ENCODE assay signal across 12 cellular contexts in genomic region chr12:122123761-122124145, GRCh38. TPM values are rescaled to one million over a fixed set of nuclear protein-coding genes. Genes with fewer than 3 reads are reported as not detected.
DNase-seq lines count a peak whose midpoint lies in the region; ATAC-seq and TF ChIP-seq lines count a peak whose summit lies in the region.
"Had no signal": no experiment of that assay in that cellular context is flagged by ENCODE, and none has a peak within 500 bp of the region (broad histone marks: within the 10 kb centered on the region; RNA-seq: fewer than 3 reads in every experiment).

No MANE protein-coding gene starts in this region.

- H3K4me1 ChIP-seq in SK-N-SH (ENCODE audit: control insufficient read depth in 1 of 2, insufficient read depth in 2 of 2, low read depth in 1 of 2, low read length in 1 of 2), result peaks cover 2 to 4% of the 10 kb centered on the region in 2 experiments; a peak in 2 of 4 replicates
- peaks cover 24% of the 10 kb centered on the region for H3K4me1 ChIP-seq in mesenchymal stem cell (ENCODE audit: control insufficient read depth, insufficient read depth, low read depth, low read length)

- H3K79me1 ChIP-seq in mesenchymal stem cell (replicated peaks; ENCODE audit: low read length, poor library complexity, severe bottlenecking), result peaks cover 21% of the 10 kb centered on the region

- H3K23ac ChIP-seq in mesenchymal stem cell (ENCODE audit: low read length in 2 of 2), result no peak overlapping the region

- no peak for TF ChIP-seq CTCF in SK-N-SH (IDR thresholded peaks at IDR 0.05)

- H3K4me3 Mint-ChIP-seq in activated CD8-positive, alpha-beta T cell treated with anti-CD3 and anti-CD28 coated beads, Interleukin-2, amount 10 ng/mL, durations not matched to agents 7 days and 5 days, result no peak overlapping the region
- no peak overlapping the region for H3K4me3 Mint-ChIP-seq in stimulated activated effector memory CD8-positive, alpha-beta T cell treated with anti-CD3 and anti-CD28 coated beads, Interleukin-12 subunit alpha, Interleukin-12 subunit beta, amount 100 ng/mL, for 72 hours

- peaks cover 7 to 16% of the 10 kb centered on the region in 2 experiments for H3K36me3 ChIP-seq in SK-N-SH (replicated peaks in 1 of 2; ENCODE audit: control insufficient read depth in 1 of 2, insufficient read depth in 2 of 2, low read length in 1 of 2)
- peaks cover 13 to 14% of the 10 kb centered on the region in 2 experiments for H3K36me3 ChIP-seq in mesenchymal stem cell (ENCODE audit: control insufficient read depth in 1 of 2, insufficient read depth in 2 of 2, low read depth in 1 of 2, low read length in 2 of 2)

- H3K4me3 ChIP-seq in SK-N-SH (ENCODE audit: low read depth in 2 of 2, low read length in 1 of 2), result no peak overlapping the region
- no peak overlapping the region for H3K4me3 ChIP-seq in mesenchymal stem cell (ENCODE audit: insufficient read depth in 1 of 2, low read depth in 1 of 2, low read length in 2 of 2)
- H3K4me3 ChIP-seq: GM12878, tibial artery had no signal

- 83% methylated on average over 9 of the region's 9 CpGs for WGBS in SK-N-SH (ENCODE audit: low lambda C conversion rate)
- WGBS in mesenchymal stem cell, result 87% methylated on average over 7 of the region's 9 CpGs

- H3K27me3 ChIP-seq in SK-N-SH (ENCODE audit: insufficient read depth) (no peaks in the 10 kb centered on the region), mesenchymal stem cell (ENCODE audit: control insufficient read depth in 1 of 2, insufficient read depth in 1 of 2, low read length in 2 of 2) (no peaks in the 10 kb centered on the region)
- H3K27me3 ChIP-seq: tibial artery had no signal

- no peak for TF ChIP-seq RAD21 in SK-N-SH (IDR thresholded peaks at IDR 0.05; ENCODE audit: low read length)

- TF ChIP-seq EP300 in SK-N-SH (IDR thresholded peaks at IDR 0.05; ENCODE audit: borderline replicate concordance in 1 of 2, low read depth in 1 of 2, low read length in 1 of 2), result no peak

- H3K9ac ChIP-seq in SK-N-SH, result no peak overlapping the region
- H3K9ac ChIP-seq in mesenchymal stem cell (ENCODE audit: low read length), result peak overlapping the region; percentile 70

- peaks cover 5% of the 10 kb centered on the region for H3K36me3 Mint-ChIP-seq in activated CD8-positive, alpha-beta T cell treated with anti-CD3 and anti-CD28 coated beads, Interleukin-2, amount 10 ng/mL, durations not matched to agents 7 days and 5 days (ENCODE audit: low read depth)
- no peaks in the 10 kb centered on the region for H3K36me3 Mint-ChIP-seq in stimulated activated effector memory CD8-positive, alpha-beta T cell treated with anti-CD3 and anti-CD28 coated beads, Interleukin-12 subunit alpha, Interleukin-12 subunit beta, amount 100 ng/mL, for 72 hours

- H3K27ac ChIP-seq in SK-N-SH (ENCODE audit: low read depth in 2 of 2, low read length in 1 of 2) (0 out of 4 replicates have a peak overlapping the region, but pooled peaks of 1 of the 2 experiments have one; percentile 1), mesenchymal stem cell (ENCODE audit: low read length, poor library complexity, severe bottlenecking) (no peak overlapping the region)
- H3K27ac ChIP-seq: tibial artery had no signal

- H2BK120ac ChIP-seq in mesenchymal stem cell (ENCODE audit: low read depth, low read length), result no peak overlapping the region

- ATAC-seq in SK-N-SH treated with all-trans-retinoic acid at 6 μM for 48 hours, result no peak
- no peak for ATAC-seq in activated CD8-positive, alpha-beta T cell treated with anti-CD3 and anti-CD28 coated beads, Interleukin-2, amount 10 ng/mL, durations not matched to agents 7 days and 5 days
- no peak for ATAC-seq in stimulated activated effector memory CD8-positive, alpha-beta T cell treated with anti-CD3 and anti-CD28 coated beads, Interleukin-12 subunit alpha, Interleukin-12 subunit beta, amount 100 ng/mL, for 72 hours

- peaks cover 79% of the 10 kb centered on the region for H3K79me2 ChIP-seq in SK-N-SH (ENCODE audit: insufficient read depth)

- peaks cover 33% of the 10 kb centered on the region for H3K4me1 Mint-ChIP-seq in activated CD8-positive, alpha-beta T cell treated with anti-CD3 and anti-CD28 coated beads, Interleukin-2, amount 10 ng/mL, durations not matched to agents 7 days and 5 days (ENCODE audit: low read depth)
- H3K4me1 Mint-ChIP-seq in stimulated activated effector memory CD8-positive, alpha-beta T cell treated with anti-CD3 and anti-CD28 coated beads, Interleukin-12 subunit alpha, Interleukin-12 subunit beta, amount 100 ng/mL, for 72 hours, result peaks cover 41% of the 10 kb centered on the region

- in situ Hi-C loops in KBM-7 (cut with MboI; ENCODE audit: low pct_unique_long_range_greater_than_20kb, low sequenced_read_pairs), result no loop called here

- H3K9me3 ChIP-seq in SK-N-SH, result no peaks in the 10 kb centered on the region
- H3K9me3 ChIP-seq in mesenchymal stem cell (ENCODE audit: control insufficient read depth, low read length), result no peaks in the 10 kb centered on the region
- H3K9me3 ChIP-seq: tibial artery had no signal

- no peak overlapping the region for H3K18ac ChIP-seq in mesenchymal stem cell (ENCODE audit: low read depth in 1 of 2, low read length in 2 of 2)

- CTCF ChIA-PET in SK-N-SH (lab: Yijun Ruan, JAX), result interaction anchor here (0.7 to 8.8 kb wide), 55 partner anchors 9 to 329 kb away, joined by 3 to 157 read pairs (median 5); no protein-coding TSS in a partner anchor
- CTCF ChIA-PET in activated CD8-positive, alpha-beta T cell treated with anti-CD3 and anti-CD28 coated beads, Interleukin-2, amount 10 ng/mL, durations not matched to agents 7 days and 5 days (lab: Charles Lee), result interaction anchor here (0.7 to 3.6 kb wide), 37 partner anchors 9 to 207 kb away, joined by 3 to 103 read pairs (median 8); partner anchors contain the start of genes CFAP251 and MLXIP

- H3K4me2 ChIP-seq in SK-N-SH (0 out of 2 replicates have a peak overlapping the region, but pooled peaks have one; percentile 5), mesenchymal stem cell (ENCODE audit: low read length, poor library complexity, severe bottlenecking) (no peak overlapping the region)

- no peak overlapping the region for H4K8ac ChIP-seq in mesenchymal stem cell (ENCODE audit: low read length)

- no peak overlapping the region for H2BK15ac ChIP-seq in mesenchymal stem cell (ENCODE audit: low read depth, poor library complexity, severe bottlenecking)

- H3K9me3 Mint-ChIP-seq in activated CD8-positive, alpha-beta T cell treated with anti-CD3 and anti-CD28 coated beads, Interleukin-2, amount 10 ng/mL, durations not matched to agents 7 days and 5 days (ENCODE audit: insufficient read depth), result no peaks in the 10 kb centered on the region
- no peaks in the 10 kb centered on the region for H3K9me3 Mint-ChIP-seq in stimulated activated effector memory CD8-positive, alpha-beta T cell treated with anti-CD3 and anti-CD28 coated beads, Interleukin-12 subunit alpha, Interleukin-12 subunit beta, amount 100 ng/mL, for 72 hours
- H3K9me3 Mint-ChIP-seq: CD8-positive, alpha-beta memory T cell had no signal

- H2BK5ac ChIP-seq in mesenchymal stem cell (ENCODE audit: low read depth, low read length, poor library complexity, severe bottlenecking), result no peak overlapping the region

- no peak overlapping the region for H2AK5ac ChIP-seq in mesenchymal stem cell (ENCODE audit: low read length, severe bottlenecking)

- H3K9me2 ChIP-seq in SK-N-SH, result no peaks in the 10 kb centered on the region

- H2AFZ ChIP-seq in SK-N-SH (ENCODE audit: low read depth), result no peak overlapping the region
- no peak overlapping the region for H2AFZ ChIP-seq in mesenchymal stem cell (ENCODE audit: low read depth, low read length)

- peak overlapping the region in 1 of 2 experiments; percentile 29 for H2BK12ac ChIP-seq in mesenchymal stem cell (ENCODE audit: low read length in 2 of 2)

- POLR2A ChIA-PET in SK-N-SH (lab: Yijun Ruan, JAX), result interaction anchor here (2.1 kb wide), 1 partner anchor 69 kb away, joined by 5 read pairs; no protein-coding TSS in a partner anchor
- POLR2A ChIA-PET in activated CD8-positive, alpha-beta T cell treated with anti-CD3 and anti-CD28 coated beads, Interleukin-2, amount 10 ng/mL, durations not matched to agents 7 days and 5 days (lab: Charles Lee), result no interaction called here

- H3K4ac ChIP-seq in mesenchymal stem cell (ENCODE audit: low read depth in 1 of 2, low read length in 2 of 2), result no peak overlapping the region

- no peaks in the 10 kb centered on the region for H3K27me3 Mint-ChIP-seq in activated CD8-positive, alpha-beta T cell treated with anti-CD3 and anti-CD28 coated beads, Interleukin-2, amount 10 ng/mL, durations not matched to agents 7 days and 5 days (ENCODE audit: low read depth)
- H3K27me3 Mint-ChIP-seq: CD8-positive, alpha-beta memory T cell had no signal

- peaks cover 13% of the 10 kb centered on the region; the same call in 1 of the 2 replicates for H4K20me1 ChIP-seq in SK-N-SH (ENCODE audit: insufficient read depth)

- no peak overlapping the region for H4K91ac ChIP-seq in mesenchymal stem cell (ENCODE audit: low read length)

- no peak for DNase-seq in SK-N-SH
- no peak for DNase-seq in activated CD8-positive, alpha-beta T cell treated with anti-CD3 and anti-CD28 coated beads, Interleukin-2, amount 10 ng/mL, durations not matched to agents 7 days and 5 days
- no peak for DNase-seq in mesenchymal stem cell
- DNase-seq in stimulated activated effector memory CD8-positive, alpha-beta T cell treated with anti-CD3 and anti-CD28 coated beads, Interleukin-12 subunit alpha, Interleukin-12 subunit beta, amount 100 ng/mL, for 72 hours (ENCODE audit: low spot score in 2 of 2), result no peak
- no peak for DNase-seq in C1 segment of cervical spinal cord (lab: John Stamatoyannopoulos, UW)
- DNase-seq in stimulated activated CD4-positive, alpha-beta T cell treated with anti-CD3 and anti-CD28 coated beads, Interleukin-4, amount 100 ng/mL, for 4 hours, result no peak
- no peak for DNase-seq in KBM-7

- H3F3A ChIP-seq in SK-N-SH (replicated peaks; ENCODE audit: insufficient read depth), result peaks cover 4% of the 10 kb centered on the region

- peak overlapping the region in 1 of 2 experiments; percentile 45 for H3K14ac ChIP-seq in mesenchymal stem cell (ENCODE audit: low read length in 2 of 2)

- peak overlapping the region; percentile 51 for H3K27ac Mint-ChIP-seq in activated CD8-positive, alpha-beta T cell treated with anti-CD3 and anti-CD28 coated beads, Interleukin-2, amount 10 ng/mL, durations not matched to agents 7 days and 5 days
- H3K27ac Mint-ChIP-seq in stimulated activated effector memory CD8-positive, alpha-beta T cell treated with anti-CD3 and anti-CD28 coated beads, Interleukin-12 subunit alpha, Interleukin-12 subunit beta, amount 100 ng/mL, for 72 hours, result peak overlapping the region; percentile 63

RNA-seq across cellular contexts. Expression of gene MLXIP, which starts 45.2 kb away (rescaled TPM):
- 6.8 and 11.0 TPM in 2 replicates for polyA plus RNA-seq in SK-N-SH (2012; rRNA removed)
- polyA plus RNA-seq in SK-N-SH (2012; cell fraction: cytosol; rRNA removed), result 6.8 and 9.2 TPM in 2 replicates
- 42.6 and 43.4 TPM in 2 replicates for polyA plus RNA-seq in SK-N-SH (2012; cell fraction: nucleus; rRNA removed)
- 10 to 100 TPM; 38.8 to 42.7 TPM for total RNA-seq in activated CD8-positive, alpha-beta T cell treated with anti-CD3 and anti-CD28 coated beads, Interleukin-2, amount 10 ng/mL, durations not matched to agents 7 days and 5 days
- 61.2 TPM for polyA plus RNA-seq in mesenchymal stem cell (2013, experiment 1 of 2)
- polyA plus RNA-seq in mesenchymal stem cell (2013, experiment 2 of 2), result 58.9 TPM

RNA-seq across cellular contexts. Expression of gene IL31, which starts 50.3 kb away (rescaled TPM):
- polyA plus RNA-seq in SK-N-SH (2012; rRNA removed), result not detected in 2 replicates
- polyA plus RNA-seq in SK-N-SH (2012; cell fraction: cytosol; rRNA removed), result not detected in 2 replicates
- polyA plus RNA-seq in SK-N-SH (2012; cell fraction: nucleus; rRNA removed), result not detected in 2 replicates
- not detected for total RNA-seq in activated CD8-positive, alpha-beta T cell treated with anti-CD3 and anti-CD28 coated beads, Interleukin-2, amount 10 ng/mL, durations not matched to agents 7 days and 5 days
- polyA plus RNA-seq in mesenchymal stem cell (2013, experiment 1 of 2), result not detected
- polyA plus RNA-seq in mesenchymal stem cell (2013, experiment 2 of 2), result not detected
- total RNA-seq: bronchial epithelial cell, GM12878 had no signal
- polyA plus RNA-seq: CD8-positive, alpha-beta memory T cell; GM12878 had no signal

RNA-seq across cellular contexts. Expression of gene LRRC43, which starts 59.2 kb away (rescaled TPM):
- polyA plus RNA-seq in SK-N-SH (2012; rRNA removed), result 0.94 and 1.4 TPM in 2 replicates
- polyA plus RNA-seq in SK-N-SH (2012; cell fraction: cytosol; rRNA removed), result 0.50 and 0.59 TPM in 2 replicates
- 1.5 and 1.7 TPM in 2 replicates for polyA plus RNA-seq in SK-N-SH (2012; cell fraction: nucleus; rRNA removed)
- not detected for total RNA-seq in activated CD8-positive, alpha-beta T cell treated with anti-CD3 and anti-CD28 coated beads, Interleukin-2, amount 10 ng/mL, durations not matched to agents 7 days and 5 days
- 2.2 TPM for polyA plus RNA-seq in mesenchymal stem cell (2013, experiment 1 of 2)
- 2.1 TPM for polyA plus RNA-seq in mesenchymal stem cell (2013, experiment 2 of 2)
- polyA plus RNA-seq: GM12878 had no signal
